ENCODE assay signal across 14 cellular contexts in genomic region chr18:78818961-78819360, GRCh38.
DNase-seq lines count a peak whose midpoint lies in the region; ATAC-seq and TF ChIP-seq lines count a peak whose summit lies in the region.
"Had no signal": no experiment of that assay in that cellular context is flagged by ENCODE, and none has a peak within 500 bp of the region (broad histone marks: within the 10 kb centered on the region; RNA-seq: fewer than 3 reads in every experiment).

No MANE protein-coding gene starts in this region.

- H3K4me1 Mint-ChIP-seq in stimulated activated naive CD8-positive, alpha-beta T cell treated with anti-CD3 and anti-CD28 coated beads, Interleukin-15, amount 100 ng/mL, for 72 hours, result no peaks in the 10 kb centered on the region
- H3K4me1 Mint-ChIP-seq in endodermal cell, result peaks cover 13% of the 10 kb centered on the region
- no peaks in the 10 kb centered on the region for H3K4me1 Mint-ChIP-seq in osteocyte (ENCODE audit: unreplicated experiment)
- H3K4me1 Mint-ChIP-seq: B cell had no signal

- no peak overlapping the region for H3K9ac ChIP-seq in endodermal cell (ENCODE audit: extremely low read depth, low read length, poor library complexity, severe bottlenecking)
- H3K9ac ChIP-seq: BLaER1 treated with 17β-estradiol and CSF1 and Interleukin-3, amounts not matched to agents 10 nM and 100 nM; GM23248 had no signal

- H3K4me1 ChIP-seq in endodermal cell (ENCODE audit: control insufficient read depth, insufficient read depth, low read length), result no peaks in the 10 kb centered on the region

- H3K27ac Mint-ChIP-seq in stimulated activated naive CD8-positive, alpha-beta T cell treated with anti-CD3 and anti-CD28 coated beads, Interleukin-15, amount 100 ng/mL, for 72 hours, result no peak overlapping the region
- H3K27ac Mint-ChIP-seq in endodermal cell (no peak overlapping the region), osteocyte (ENCODE audit: unreplicated experiment) (no peak overlapping the region)
- H3K27ac Mint-ChIP-seq: B cell; CD8-positive, alpha-beta T cell had no signal

- no peaks in the 10 kb centered on the region for H3K9me3 ChIP-seq in endodermal cell (ENCODE audit: control insufficient read depth, low read length)

- no peaks in the 10 kb centered on the region for H3K36me3 ChIP-seq in endodermal cell (ENCODE audit: control insufficient read depth, insufficient read depth, low read length)
- H3K36me3 ChIP-seq: BLaER1 treated with 17β-estradiol and CSF1 and Interleukin-3, amounts not matched to agents 10 nM and 100 nM had no signal

- H3K4me3 Mint-ChIP-seq in stimulated activated naive CD8-positive, alpha-beta T cell treated with anti-CD3 and anti-CD28 coated beads, Interleukin-15, amount 100 ng/mL, for 72 hours, result no peak overlapping the region
- H3K4me3 Mint-ChIP-seq in endodermal cell, result no peak overlapping the region
- no peak overlapping the region for H3K4me3 Mint-ChIP-seq in osteocyte (ENCODE audit: unreplicated experiment)
- H3K4me3 Mint-ChIP-seq: B cell; CD8-positive, alpha-beta T cell had no signal

- H3K27ac ChIP-seq in endodermal cell (ENCODE audit: low read depth, low read length), result no peak overlapping the region
- H3K27ac ChIP-seq: BLaER1 treated with 17β-estradiol and CSF1 and Interleukin-3, amounts not matched to agents 10 nM and 100 nM; GM23248 had no signal

- no peaks in the 10 kb centered on the region for H3K9me3 Mint-ChIP-seq in stimulated activated naive CD8-positive, alpha-beta T cell treated with anti-CD3 and anti-CD28 coated beads, Interleukin-15, amount 100 ng/mL, for 72 hours
- H3K9me3 Mint-ChIP-seq in endodermal cell (no peaks in the 10 kb centered on the region), osteocyte (ENCODE audit: unreplicated experiment) (peaks cover 7% of the 10 kb centered on the region)
- H3K9me3 Mint-ChIP-seq: CD8-positive, alpha-beta T cell had no signal

- H3K27me3 Mint-ChIP-seq in stimulated activated naive CD8-positive, alpha-beta T cell treated with anti-CD3 and anti-CD28 coated beads, Interleukin-15, amount 100 ng/mL, for 72 hours, result peaks cover 49% of the 10 kb centered on the region
- H3K27me3 Mint-ChIP-seq in endodermal cell (ENCODE audit: insufficient read depth), result peaks cover 28% of the 10 kb centered on the region
- no peaks in the 10 kb centered on the region for H3K27me3 Mint-ChIP-seq in osteocyte (ENCODE audit: unreplicated experiment)
- H3K27me3 Mint-ChIP-seq: B cell had no signal

- H3K4me3 ChIP-seq in endodermal cell (ENCODE audit: low read length), result no peak overlapping the region
- H3K4me3 ChIP-seq: BLaER1 treated with 17β-estradiol and CSF1 and Interleukin-3, amounts not matched to agents 10 nM and 100 nM; GM23248 had no signal

- H3K36me3 Mint-ChIP-seq in endodermal cell (ENCODE audit: low read depth) (no peaks in the 10 kb centered on the region), osteocyte (ENCODE audit: unreplicated experiment) (no peaks in the 10 kb centered on the region)
- H3K36me3 Mint-ChIP-seq: CD8-positive, alpha-beta T cell had no signal

- peak; percentile 66 for ATAC-seq in stimulated activated naive CD8-positive, alpha-beta T cell treated with anti-CD3 and anti-CD28 coated beads, Interleukin-15, amount 100 ng/mL, for 72 hours
- ATAC-seq in stimulated activated naive CD8-positive, alpha-beta T cell treated with anti-CD3 and anti-CD28 coated beads, Interleukin-15, Interleukin-2, amounts not matched to agents 100 U/mL and 50 U/mL, for 24 hours, result no peak
- ATAC-seq in HG03139 (IDR thresholded peaks at IDR 0.05; ENCODE audit: unreplicated experiment), result no peak
- ATAC-seq: CD8-positive, alpha-beta T cell; HepG2 had no signal

- no CpG with 5 or more reads among the region's 2 CpGs for WGBS in endodermal cell (ENCODE audit: insufficient coverage in 1 of 2, insufficient read length in 1 of 2), 2 experiments

- TF ChIP-seq CTCF in endodermal cell (conservative IDR thresholded peaks at IDR 0.05) (no peak), osteocyte (IDR thresholded peaks at IDR 0.05) (no peak)

- peaks cover 16% of the 10 kb centered on the region for H3K27me3 ChIP-seq in endodermal cell (ENCODE audit: control insufficient read depth, insufficient read depth, low read length, poor library complexity, severe bottlenecking)
- H3K27me3 ChIP-seq: BLaER1 treated with 17β-estradiol and CSF1 and Interleukin-3, amounts not matched to agents 10 nM and 100 nM had no signal

- DNase-seq in stimulated activated naive CD8-positive, alpha-beta T cell treated with anti-CD3 and anti-CD28 coated beads, Interleukin-15, amount 100 ng/mL, for 72 hours, result no peak
- no peak for DNase-seq in stimulated activated naive CD8-positive, alpha-beta T cell treated with anti-CD3 and anti-CD28 coated beads, Interleukin-15, Interleukin-2, amounts not matched to agents 100 U/mL and 50 U/mL, for 24 hours
- DNase-seq in endodermal cell (peak; percentile 22), osteocyte (ENCODE audit: extremely low spot score, unreplicated experiment) (peak; percentile 56), NCI-H510A (lab: John Stamatoyannopoulos, UW) (no peak), D341Med (ENCODE audit: low spot score) (no peak)
- DNase-seq: CD8-positive, alpha-beta T cell; COR-L47; GM23248; HCEC 1CT had no signal

Comparison
In these comparisons a context has a peak if more than half of its experiments do, and no peak if none do; other contexts are left out.
1. DNase-seq: peak in endodermal cell (single experiment) and osteocyte (single experiment); none in stimulated activated naive CD8-positive, alpha-beta T cell treated with anti-CD3 and anti-CD28 coated beads, Interleukin-15, amount 100 ng/mL, for 72 hours (0 of 2), stimulated activated naive CD8-positive, alpha-beta T cell treated with anti-CD3 and anti-CD28 coated beads, Interleukin-15, Interleukin-2, amounts not matched to agents 100 U/mL and 50 U/mL, for 24 hours (single experiment), NCI-H510A (single experiment) and D341Med (single experiment).